Comparison of ENCODE assay signal across 35 cellular contexts in genomic region chr6:94562846-94563245, GRCh38.
"Had no signal": no experiment of that assay in that cellular context is flagged by ENCODE, and none has a peak within 500 bp of the region (broad histone marks: within the 10 kb centered on the region; RNA-seq: fewer than 3 reads in every experiment).

No MANE protein-coding gene starts in this region.

- H3K27ac ChIP-seq: adrenal gland, body of pancreas, brain microvascular endothelial cell, breast epithelium, colonic mucosa had no signal

- H3K36me3 Mint-ChIP-seq: activated CD4-positive, alpha-beta memory T cell treated with anti-CD3 and anti-CD28 coated beads for 36 hours; activated CD8-positive, alpha-beta memory T cell treated with anti-CD3 and anti-CD28 coated beads, Interleukin-2, amount 10 ng/mL, durations not matched to agents 7 days and 5 days; activated naive CD4-positive, alpha-beta T cell treated with anti-CD3 and anti-CD28 coated beads, Interleukin-2, amount 50 U/mL, for 72 hours; activated naive CD8-positive, alpha-beta T cell treated with anti-CD3 and anti-CD28 coated beads for 36 hours had no signal

- H3K36me3 ChIP-seq: adrenal gland, brain microvascular endothelial cell, breast epithelium, colonic mucosa had no signal

- H3K27me3 ChIP-seq: adrenal gland, body of pancreas, brain microvascular endothelial cell, breast epithelium, colonic mucosa had no signal

- H3K4me3 Mint-ChIP-seq: activated B cell treated with CpG ODN at 0.5 μM for 24 hours; activated CD4-positive, alpha-beta memory T cell treated with anti-CD3 and anti-CD28 coated beads for 36 hours; activated CD4-positive, alpha-beta T cell treated with anti-CD3 and anti-CD28 coated beads, Interleukin-2, amount 10 ng/mL, durations not matched to agents 24 days and 14 days; activated CD8-positive, alpha-beta memory T cell treated with anti-CD3 and anti-CD28 coated beads, Interleukin-2, amount 10 ng/mL, durations not matched to agents 7 days and 5 days; activated CD8-positive, alpha-beta T cell treated with anti-CD3 and anti-CD28 coated beads for 36 hours; activated naive CD4-positive, alpha-beta T cell treated with anti-CD3 and anti-CD28 coated beads for 36 hours; activated naive CD8-positive, alpha-beta T cell treated with anti-CD3 and anti-CD28 coated beads for 36 hours; activated T-cell treated with anti-CD3 and anti-CD28 coated beads, Interleukin-2, amount 50 U/mL, for 4 hours; activated T-cell treated with anti-CD3 and anti-CD28 coated beads, Interleukin-2, amount 50 U/mL, for 72 hours; activated T-helper 1 cell treated with anti-CD3 and anti-CD28 coated beads, Interleukin-12 subunit alpha, Interleukin-12 subunit beta, Interleukin-2, Interleukin-4 antibody, amounts not matched to agents 30 ng/mL and 10 ng/mL and 1 ng/mL, durations not matched to agents 14 hours and 24 hours and 36 hours; activated T-helper 17 cell treated with anti-CD3 and anti-CD28 coated beads, Interleukin-2, amount 50 U/mL, for 72 hours; T-helper 1 cell treated with Interleukin-12 subunit alpha and Interleukin-12 subunit beta and Interleukin-4 antibody, amounts not matched to agents 30 μg/mL and 1 μg/mL, for 36 hours; T-helper 2 cell treated with Interferon-gamma antibody and Interleukin-4, amounts not matched to agents 5 μg/mL and 100 μg/mL, for 36 hours had no signal

- H3K4me1 ChIP-seq: adrenal gland, body of pancreas, breast epithelium, colonic mucosa had no signal

- H3K4me3 ChIP-seq: adrenal gland, body of pancreas, breast epithelium, colonic mucosa had no signal

- H3K27ac Mint-ChIP-seq: activated B cell treated with CpG ODN at 0.5 μM for 24 hours; activated CD4-positive, alpha-beta memory T cell treated with anti-CD3 and anti-CD28 coated beads for 36 hours; activated CD4-positive, alpha-beta T cell treated with anti-CD3 and anti-CD28 coated beads, Interleukin-2, amount 10 ng/mL, durations not matched to agents 24 days and 14 days; activated CD8-positive, alpha-beta memory T cell treated with anti-CD3 and anti-CD28 coated beads, Interleukin-2, amount 10 ng/mL, durations not matched to agents 7 days and 5 days; activated CD8-positive, alpha-beta T cell treated with anti-CD3 and anti-CD28 coated beads for 36 hours; activated naive CD4-positive, alpha-beta T cell treated with anti-CD3 and anti-CD28 coated beads for 36 hours; activated naive CD4-positive, alpha-beta T cell treated with anti-CD3 and anti-CD28 coated beads, Interleukin-2, amount 50 U/mL, for 72 hours; activated naive CD8-positive, alpha-beta T cell treated with anti-CD3 and anti-CD28 coated beads for 36 hours; activated T-cell treated with anti-CD3 and anti-CD28 coated beads, Interleukin-2, amount 50 U/mL, for 72 hours; activated T-helper 1 cell treated with anti-CD3 and anti-CD28 coated beads, Interleukin-12 subunit alpha, Interleukin-12 subunit beta, Interleukin-2, Interleukin-4 antibody, amounts not matched to agents 30 ng/mL and 10 ng/mL and 1 ng/mL, durations not matched to agents 14 hours and 24 hours and 36 hours; activated T-helper 17 cell treated with anti-CD3 and anti-CD28 coated beads, Interleukin-2, amount 50 U/mL, for 72 hours; T-helper 1 cell treated with Interleukin-12 subunit alpha and Interleukin-12 subunit beta and Interleukin-4 antibody, amounts not matched to agents 30 μg/mL and 1 μg/mL, for 36 hours; T-helper 2 cell treated with Interferon-gamma antibody and Interleukin-4, amounts not matched to agents 5 μg/mL and 100 μg/mL, for 36 hours had no signal

- ATAC-seq: activated CD8-positive, alpha-beta memory T cell treated with anti-CD3 and anti-CD28 coated beads, Interleukin-2, amount 10 ng/mL, durations not matched to agents 7 days and 5 days; activated CD8-positive, alpha-beta T cell treated with anti-CD3 and anti-CD28 coated beads for 36 hours; activated naive CD4-positive, alpha-beta T cell treated with anti-CD3 and anti-CD28 coated beads, Interleukin-2, amount 50 U/mL, for 72 hours; activated T-cell treated with anti-CD3 and anti-CD28 coated beads, Interleukin-2, amount 50 U/mL, for 4 hours; activated T-cell treated with anti-CD3 and anti-CD28 coated beads, Interleukin-2, amount 50 U/mL, for 72 hours; activated T-helper 17 cell treated with anti-CD3 and anti-CD28 coated beads, Interleukin-2, amount 50 U/mL, for 72 hours; body of pancreas had no signal

- H3K9me3 ChIP-seq: adrenal gland, body of pancreas, breast epithelium, colonic mucosa had no signal

- H3K27me3 Mint-ChIP-seq: activated B cell treated with CpG ODN at 0.5 μM for 24 hours; activated CD4-positive, alpha-beta memory T cell treated with anti-CD3 and anti-CD28 coated beads for 36 hours; activated CD4-positive, alpha-beta T cell treated with anti-CD3 and anti-CD28 coated beads, Interleukin-2, amount 10 ng/mL, durations not matched to agents 24 days and 14 days; activated CD8-positive, alpha-beta memory T cell treated with anti-CD3 and anti-CD28 coated beads, Interleukin-2, amount 10 ng/mL, durations not matched to agents 7 days and 5 days; activated CD8-positive, alpha-beta T cell treated with anti-CD3 and anti-CD28 coated beads for 36 hours; activated naive CD8-positive, alpha-beta T cell treated with anti-CD3 and anti-CD28 coated beads for 36 hours; activated T-helper 17 cell treated with anti-CD3 and anti-CD28 coated beads, Interleukin-2, amount 50 U/mL, for 72 hours had no signal

- DNase-seq: activated B cell treated with CpG ODN at 0.5 μM for 24 hours; activated CD4-positive, alpha-beta memory T cell treated with anti-CD3 and anti-CD28 coated beads for 36 hours; activated CD4-positive, alpha-beta T cell treated with anti-CD3 and anti-CD28 coated beads for 4 hours; activated CD4-positive, alpha-beta T cell treated with anti-CD3 and anti-CD28 coated beads, Interleukin-2, amount 10 ng/mL, durations not matched to agents 24 days and 14 days; activated CD4-positive, alpha-beta T cell treated with anti-CD3 and anti-CD28 coated beads, Interleukin-2, amount 50 U/mL, for 1 hour; activated CD4-positive, alpha-beta T cell treated with anti-CD3 and anti-CD28 coated beads, Interleukin-2, amount 50 U/mL, for 4 hours; activated CD4-positive, CD25-positive, alpha-beta regulatory T cell treated with anti-CD3 and anti-CD28 coated beads, Interleukin-2, amount 50 U/mL, for 72 hours; activated CD8-positive, alpha-beta memory T cell treated with anti-CD3 and anti-CD28 coated beads for 24 hours; activated CD8-positive, alpha-beta memory T cell treated with anti-CD3 and anti-CD28 coated beads, Interleukin-2, amount 10 ng/mL, durations not matched to agents 7 days and 5 days; activated CD8-positive, alpha-beta T cell treated with anti-CD3 and anti-CD28 coated beads for 36 hours; activated effector memory CD4-positive, alpha-beta T cell treated with anti-CD3 and anti-CD28 coated beads, Interleukin-2, amount 50 U/mL, for 16 hours; activated gamma-delta T cell treated with Interleukin-2 at 50 U/mL for 16 hours; activated naive CD4-positive, alpha-beta T cell; activated naive CD4-positive, alpha-beta T cell treated with anti-CD3 and anti-CD28 coated beads for 36 hours; activated naive CD4-positive, alpha-beta T cell treated with anti-CD3 and anti-CD28 coated beads, Interleukin-2, amount 50 U/mL, for 16 hours; activated naive CD8-positive, alpha-beta T cell treated with anti-CD3 and anti-CD28 coated beads for 36 hours; activated T-cell treated with anti-CD3 and anti-CD28 coated beads for 4 hours; activated T-cell treated with anti-CD3 and anti-CD28 coated beads, Interleukin-2, amount 50 U/mL, for 1 hour; activated T-cell treated with anti-CD3 and anti-CD28 coated beads, Interleukin-2, amount 50 U/mL, for 4 hours; activated T-cell treated with anti-CD3 and anti-CD28 coated beads, Interleukin-2, amount 50 U/mL, for 72 hours; adrenal gland; amniotic stem cell; aorta; body of pancreas; brain microvascular endothelial cell; central memory CD4-positive, alpha-beta T cell; colonic mucosa; T-helper 2 cell; T-helper 9 cell had no signal

- H3K4me1 Mint-ChIP-seq: activated B cell treated with CpG ODN at 0.5 μM for 24 hours; activated CD4-positive, alpha-beta T cell treated with anti-CD3 and anti-CD28 coated beads, Interleukin-2, amount 10 ng/mL, durations not matched to agents 24 days and 14 days; activated CD8-positive, alpha-beta memory T cell treated with anti-CD3 and anti-CD28 coated beads, Interleukin-2, amount 10 ng/mL, durations not matched to agents 7 days and 5 days; activated naive CD8-positive, alpha-beta T cell treated with anti-CD3 and anti-CD28 coated beads for 36 hours; activated T-helper 17 cell treated with anti-CD3 and anti-CD28 coated beads, Interleukin-2, amount 50 U/mL, for 72 hours had no signal
